In genomic region chr7:158098125-158099030, GRCh38 we compare ENCODE assay signal across 13 cellular contexts.
"Had no signal": no experiment of that assay in that cellular context is flagged by ENCODE, and none has a peak within 500 bp of the region (broad histone marks: within the 10 kb centered on the region; RNA-seq: fewer than 3 reads in every experiment).

No MANE protein-coding gene starts in this region.

- H3K4me1 Mint-ChIP-seq: activated CD4-positive, alpha-beta T cell treated with anti-CD3 and anti-CD28 coated beads, Interleukin-2, amount 10 ng/mL, durations not matched to agents 7 days and 5 days; activated naive CD4-positive, alpha-beta T cell treated with anti-CD3 and anti-CD28 coated beads, Interleukin-2, amount 50 U/mL, for 24 hours; activated T-helper 17 cell treated with anti-CD3 and anti-CD28 coated beads, Interleukin-2, amount 50 U/mL, for 72 hours; stimulated activated naive B cell treated with anti-CD40 and anti-IgM and Interleukin-4, amounts not matched to agents 10 μg/mL and 1 μg/mL and 100 μg/mL, for 72 hours had no signal

- H3K4me1 ChIP-seq: adrenal gland, neural progenitor cell, parathyroid adenoma, tibial nerve had no signal

- DNase-seq: activated CD4-positive, alpha-beta T cell treated with anti-CD3 and anti-CD28 coated beads, Interleukin-2, amount 10 ng/mL, durations not matched to agents 7 days and 5 days; midbrain; stimulated activated CD4-positive, alpha-beta T cell treated with anti-CD3 and anti-CD28 coated beads, Interleukin-2, amount 100 ng/mL, for 48 hours; stimulated activated naive B cell treated with anti-CD40 and anti-IgM and Interleukin-4, amounts not matched to agents 10 μg/mL and 1 μg/mL and 100 μg/mL, for 72 hours; T-helper 9 cell had no signal

- H3K9me3 ChIP-seq: adrenal gland had no signal

- H3K4me3 ChIP-seq: adrenal gland, cardiac muscle cell, neural progenitor cell, tibial nerve had no signal

- H3K4me3 Mint-ChIP-seq: activated CD4-positive, alpha-beta T cell treated with anti-CD3 and anti-CD28 coated beads, Interleukin-2, amount 10 ng/mL, durations not matched to agents 7 days and 5 days; activated naive CD4-positive, alpha-beta T cell treated with anti-CD3 and anti-CD28 coated beads, Interleukin-2, amount 50 U/mL, for 24 hours; activated T-helper 17 cell treated with anti-CD3 and anti-CD28 coated beads, Interleukin-2, amount 50 U/mL, for 72 hours; neural progenitor cell; stimulated activated naive B cell treated with anti-CD40 and anti-IgM and Interleukin-4, amounts not matched to agents 10 μg/mL and 1 μg/mL and 100 μg/mL, for 72 hours had no signal

- H3K27ac ChIP-seq: adrenal gland, cardiac muscle cell, neural progenitor cell, parathyroid adenoma, tibial nerve had no signal

- H3K9me3 Mint-ChIP-seq: activated CD4-positive, alpha-beta T cell treated with anti-CD3 and anti-CD28 coated beads, Interleukin-2, amount 10 ng/mL, durations not matched to agents 7 days and 5 days; activated naive CD4-positive, alpha-beta T cell treated with anti-CD3 and anti-CD28 coated beads, Interleukin-2, amount 50 U/mL, for 24 hours had no signal

- ATAC-seq: activated T-helper 17 cell treated with anti-CD3 and anti-CD28 coated beads, Interleukin-2, amount 50 U/mL, for 72 hours; esophagus mucosa; stimulated activated naive B cell treated with anti-CD40 and anti-IgM and Interleukin-4, amounts not matched to agents 10 μg/mL and 1 μg/mL and 100 μg/mL, for 72 hours had no signal

- H3K27me3 ChIP-seq: adrenal gland, cardiac muscle cell, neural progenitor cell, tibial nerve had no signal

- H3K36me3 Mint-ChIP-seq: activated naive CD4-positive, alpha-beta T cell treated with anti-CD3 and anti-CD28 coated beads, Interleukin-2, amount 50 U/mL, for 24 hours; neural progenitor cell; stimulated activated naive B cell treated with anti-CD40 and anti-IgM and Interleukin-4, amounts not matched to agents 10 μg/mL and 1 μg/mL and 100 μg/mL, for 72 hours had no signal

- H3K27me3 Mint-ChIP-seq: activated CD4-positive, alpha-beta T cell treated with anti-CD3 and anti-CD28 coated beads, Interleukin-2, amount 10 ng/mL, durations not matched to agents 7 days and 5 days; activated naive CD4-positive, alpha-beta T cell treated with anti-CD3 and anti-CD28 coated beads, Interleukin-2, amount 50 U/mL, for 24 hours; stimulated activated naive B cell treated with anti-CD40 and anti-IgM and Interleukin-4, amounts not matched to agents 10 μg/mL and 1 μg/mL and 100 μg/mL, for 72 hours had no signal

- H3K36me3 ChIP-seq: adrenal gland, cardiac muscle cell, neural progenitor cell, tibial nerve had no signal

- H3K27ac Mint-ChIP-seq: activated CD4-positive, alpha-beta T cell treated with anti-CD3 and anti-CD28 coated beads, Interleukin-2, amount 10 ng/mL, durations not matched to agents 7 days and 5 days; activated naive CD4-positive, alpha-beta T cell treated with anti-CD3 and anti-CD28 coated beads, Interleukin-2, amount 50 U/mL, for 24 hours; activated T-helper 17 cell treated with anti-CD3 and anti-CD28 coated beads, Interleukin-2, amount 50 U/mL, for 72 hours; neural progenitor cell; stimulated activated naive B cell treated with anti-CD40 and anti-IgM and Interleukin-4, amounts not matched to agents 10 μg/mL and 1 μg/mL and 100 μg/mL, for 72 hours had no signal
